ENCODE assay signal across 2 cellular contexts in genomic region chr5:38749861-38750260, GRCh38.
TF ChIP-seq lines count a peak whose summit lies in the region.

No MANE protein-coding gene starts in this region.

TF ChIP-seq in IMR-90, 13 proteins besides CTCF, POLR2A, EP300 and RAD21:
- no peak for TF ChIP-seq NFE2L2 (IDR thresholded peaks at IDR 0.05; ENCODE audit: low read depth, low read length)
- TF ChIP-seq ELK1 (IDR thresholded peaks at IDR 0.05; ENCODE audit: borderline replicate concordance, low read depth, low read length) = no peak
- TF ChIP-seq RCOR1 (IDR thresholded peaks at IDR 0.05; ENCODE audit: insufficient replicate concordance, low read length) = no peak
TF ChIP-seq in IMR-90: peak in this region for 0.

TF ChIP-seq in H1, 55 proteins besides CTCF, POLR2A, EP300 and RAD21:
- TF ChIP-seq MAFK (IDR thresholded peaks at IDR 0.05; ENCODE audit: low read depth, low read length) (no peak), ASH2L (IDR thresholded peaks at IDR 0.05; ENCODE audit: low read length) (no peak), CHD7 (IDR thresholded peaks at IDR 0.05; ENCODE audit: insufficient replicate concordance, low read length) (no peak), HDAC2 (IDR thresholded peaks at IDR 0.05; ENCODE audit: borderline replicate concordance in 1 of 2, low read depth in 2 of 2, low read length in 2 of 2) (no peak), KDM4A (IDR thresholded peaks at IDR 0.05; ENCODE audit: low read depth, low read length, severe bottlenecking) (no peak), SIRT6 (IDR thresholded peaks at IDR 0.05; ENCODE audit: low read length) (no peak), MAX (IDR thresholded peaks at IDR 0.05) (no peak), JUN (IDR thresholded peaks at IDR 0.05; ENCODE audit: low read depth, low read length) (no peak), NRF1 (IDR thresholded peaks at IDR 0.05; ENCODE audit: low read depth, low read length) (no peak), JUND (IDR thresholded peaks at IDR 0.05; ENCODE audit: low read length) (no peak), CHD1 (IDR thresholded peaks at IDR 0.05; ENCODE audit: low read depth, low read length) (no peak)
